ENCODE assay signal across 8 cellular contexts in the genomic region with DNA sequence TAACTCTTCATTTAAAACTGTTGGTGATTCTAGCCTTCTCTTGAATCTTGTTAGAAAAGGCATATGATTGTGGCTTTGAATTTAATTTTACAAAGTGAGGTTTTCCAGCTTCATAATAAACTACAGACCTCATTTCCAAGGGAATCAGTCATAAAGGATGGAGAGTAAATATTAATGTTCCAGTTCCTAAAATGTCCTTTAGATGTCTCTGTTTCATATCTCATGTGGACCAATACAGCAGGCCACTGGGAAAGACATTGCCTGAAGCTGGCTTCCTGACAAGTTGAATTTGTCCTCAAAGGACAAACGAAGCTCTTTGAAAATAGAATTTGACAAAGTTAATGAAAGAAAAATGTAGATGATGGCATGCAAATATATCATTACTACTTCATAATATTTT.
A peak's percentile ranks its signal among the peaks of the same experiment; 100 is the strongest.
DNase-seq lines count a peak whose midpoint lies in the region; ATAC-seq and TF ChIP-seq lines count a peak whose summit lies in the region.

No MANE protein-coding gene starts in this region.

- peak; percentile 58 for ATAC-seq in GM18867 (IDR thresholded peaks at IDR 0.05; ENCODE audit: unreplicated experiment)
- no peak for ATAC-seq in GM19463 (IDR thresholded peaks at IDR 0.05; ENCODE audit: unreplicated experiment)
- ATAC-seq in HG03520 (IDR thresholded peaks at IDR 0.05; ENCODE audit: unreplicated experiment), result no peak

- no peaks in the 10 kb centered on the region for H3K36me3 ChIP-seq in A673 (ENCODE audit: insufficient read depth, low read length, poor library complexity, severe bottlenecking)

- intact Hi-C loops in A673 (cut with micrococcal nuclease; ENCODE audit: unreplicated experiment), result loop anchor here (2.0 to 5.0 kb wide), 2 partner anchors 365 to 776 kb away; no protein-coding TSS in a partner anchor

- H3K4me1 ChIP-seq in A673 (ENCODE audit: insufficient read depth, low read length, poor library complexity, severe bottlenecking), result peaks cover 16% of the 10 kb centered on the region

- no peaks in the 10 kb centered on the region for H3K9me3 ChIP-seq in A673 (ENCODE audit: low read depth, low read length, poor library complexity, severe bottlenecking)

- TF ChIP-seq CTCF in A673 (conservative IDR thresholded peaks at IDR 0.05; ENCODE audit: low read depth, low read length), result peak; percentile 63

- H3K4me3 ChIP-seq in A673 (ENCODE audit: low read depth, low read length, poor library complexity, severe bottlenecking), result no peak overlapping the region

- DNase-seq in A673 (ENCODE audit: low spot score) (peak; percentile 65), NCI-H1092 treated with DMSO at 0.1 percent for 48 hours (lab: John Stamatoyannopoulos, UW) (peak; percentile 76), astrocyte of the hippocampus (ENCODE audit: low read depth, low spot score) (peak; percentile 73), iris pigment epithelial cell (ENCODE audit: low read depth) (peak; percentile 76)
- no peak for DNase-seq in NK-92 treated with Interleukin-12 subunit alpha and Interleukin-12 subunit beta, amount 100 ng/mL, for 24 hours (lab: John Stamatoyannopoulos, UW)

- no TSS peak for BruUV-seq in A673 (replicated peaks; lab: Mats Ljungman, UMichigan)

- H3K27ac ChIP-seq in A673 (ENCODE audit: low read depth, low read length, poor library complexity, severe bottlenecking), result no peak overlapping the region

- CTCF ChIA-PET in A673 (lab: Charles Lee), result interaction anchor here (1.0 to 1.1 kb wide), 2 partner anchors 308 to 366 kb away, joined by 3 to 4 read pairs; no protein-coding TSS in a partner anchor

- POLR2A ChIA-PET in A673 (lab: Charles Lee; ENCODE audit: low non-redundant PET), result no interaction called here

- peaks cover 26% of the 10 kb centered on the region for H3K27me3 ChIP-seq in A673 (replicated peaks; ENCODE audit: insufficient read depth, low read depth, low read length, poor library complexity)
